Comparison of ENCODE assay signal across 2 cellular contexts in genomic region chr13:61414136-61414535, GRCh38.
TF ChIP-seq lines count a peak whose summit lies in the region.

No MANE protein-coding gene starts in this region.

TF ChIP-seq in liver, 16 proteins besides CTCF, POLR2A, EP300 and RAD21 (continued from another document):
- TF ChIP-seq ATF3 (IDR thresholded peaks at IDR 0.05) (no peak), GABPA (IDR thresholded peaks at IDR 0.05 in 1 of 2, conservative IDR thresholded peaks at IDR 0.05 in 1 of 2) (no peak), TAF1 (conservative IDR thresholded peaks at IDR 0.05) (no peak), SP1 (IDR thresholded peaks at IDR 0.05) (no peak), EGR1 (IDR thresholded peaks at IDR 0.05; ENCODE audit: low read depth in 2 of 2) (no peak), HNF4G (IDR thresholded peaks at IDR 0.05) (no peak), FOXA1 (IDR thresholded peaks at IDR 0.05) (no peak)
- TF ChIP-seq, protein P1, sequence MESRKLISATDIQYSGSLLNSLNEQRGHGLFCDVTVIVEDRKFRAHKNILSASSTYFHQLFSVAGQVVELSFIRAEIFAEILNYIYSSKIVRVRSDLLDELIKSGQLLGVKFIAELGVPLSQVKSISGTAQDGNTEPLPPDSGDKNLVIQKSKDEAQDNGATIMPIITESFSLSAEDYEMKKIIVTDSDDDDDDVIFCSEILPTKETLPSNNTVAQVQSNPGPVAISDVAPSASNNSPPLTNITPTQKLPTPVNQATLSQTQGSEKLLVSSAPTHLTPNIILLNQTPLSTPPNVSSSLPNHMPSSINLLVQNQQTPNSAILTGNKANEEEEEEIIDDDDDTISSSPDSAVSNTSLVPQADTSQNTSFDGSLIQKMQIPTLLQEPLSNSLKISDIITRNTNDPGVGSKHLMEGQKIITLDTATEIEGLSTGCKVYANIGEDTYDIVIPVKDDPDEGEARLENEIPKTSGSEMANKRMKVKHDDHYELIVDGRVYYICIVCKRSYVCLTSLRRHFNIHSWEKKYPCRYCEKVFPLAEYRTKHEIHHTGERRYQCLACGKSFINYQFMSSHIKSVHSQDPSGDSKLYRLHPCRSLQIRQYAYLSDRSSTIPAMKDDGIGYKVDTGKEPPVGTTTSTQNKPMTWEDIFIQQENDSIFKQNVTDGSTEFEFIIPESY (IDR thresholded peaks at IDR 0.05) = no peak

TF ChIP-seq in HepG2, 621 proteins besides CTCF, POLR2A, EP300 and RAD21 (continued from another document):
- no peak for TF ChIP-seq PAXIP1 (CRISPR knock-in tag; conservative IDR thresholded peaks at IDR 0.05)
- no peak for TF ChIP-seq HOXA3 (CRISPR knock-in tag; IDR thresholded peaks at IDR 0.05)
- TF ChIP-seq AKAP8 (CRISPR knock-in tag; IDR thresholded peaks at IDR 0.05) = no peak
- no peak for TF ChIP-seq ZNF567 (CRISPR knock-in tag; IDR thresholded peaks at IDR 0.05; ENCODE audit: borderline replicate concordance)
TF ChIP-seq in HepG2: peak in this region for 0.
